2 cellular contexts compared by ENCODE assay signal in the genomic region with DNA sequence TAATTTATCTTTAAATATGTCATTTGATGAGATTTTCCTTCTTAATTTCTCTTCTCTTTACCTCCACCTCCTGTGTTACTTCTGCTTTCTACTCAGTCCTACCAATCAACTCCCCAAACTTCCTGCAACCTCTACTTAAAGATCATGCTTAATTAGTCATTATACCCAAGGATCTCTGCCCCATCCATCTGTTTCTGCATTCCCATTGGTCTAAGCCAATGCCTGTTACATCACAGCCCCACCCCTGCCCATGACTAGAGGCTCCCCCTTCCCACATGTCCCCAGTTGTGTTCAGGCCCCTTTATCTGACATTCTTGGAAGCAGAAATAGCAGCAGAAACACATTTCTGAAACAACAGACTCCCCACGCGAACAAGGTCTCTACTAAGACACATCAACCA.
TF ChIP-seq lines count a peak whose summit lies in the region.

No MANE protein-coding gene starts in this region.

TF ChIP-seq in GM23338, 12 proteins besides CTCF, POLR2A, EP300 and RAD21 (continued from another document):
- TF ChIP-seq, protein P1, sequence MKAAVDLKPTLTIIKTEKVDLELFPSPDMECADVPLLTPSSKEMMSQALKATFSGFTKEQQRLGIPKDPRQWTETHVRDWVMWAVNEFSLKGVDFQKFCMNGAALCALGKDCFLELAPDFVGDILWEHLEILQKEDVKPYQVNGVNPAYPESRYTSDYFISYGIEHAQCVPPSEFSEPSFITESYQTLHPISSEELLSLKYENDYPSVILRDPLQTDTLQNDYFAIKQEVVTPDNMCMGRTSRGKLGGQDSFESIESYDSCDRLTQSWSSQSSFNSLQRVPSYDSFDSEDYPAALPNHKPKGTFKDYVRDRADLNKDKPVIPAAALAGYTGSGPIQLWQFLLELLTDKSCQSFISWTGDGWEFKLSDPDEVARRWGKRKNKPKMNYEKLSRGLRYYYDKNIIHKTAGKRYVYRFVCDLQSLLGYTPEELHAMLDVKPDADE (IDR thresholded peaks at IDR 0.05), result no peak
- TF ChIP-seq ZNF331 (CRISPR knock-in tag; IDR thresholded peaks at IDR 0.05; ENCODE audit: low read depth) (no peak), EZH2 (IDR thresholded peaks at IDR 0.05; ENCODE audit: low read depth, unreplicated experiment) (no peak), STAT1 (IDR thresholded peaks at IDR 0.05; ENCODE audit: unreplicated experiment) (no peak), POLR2AphosphoS5 (IDR thresholded peaks at IDR 0.05; ENCODE audit: low read depth) (no peak), EZH2phosphoT487 (IDR thresholded peaks at IDR 0.05; ENCODE audit: unreplicated experiment) (no peak), NANOG (IDR thresholded peaks at IDR 0.05; ENCODE audit: borderline replicate concordance) (no peak), CREB1 (CRISPR knock-in tag; IDR thresholded peaks at IDR 0.05; ENCODE audit: low read depth) (no peak)
- TF ChIP-seq, protein P2, sequence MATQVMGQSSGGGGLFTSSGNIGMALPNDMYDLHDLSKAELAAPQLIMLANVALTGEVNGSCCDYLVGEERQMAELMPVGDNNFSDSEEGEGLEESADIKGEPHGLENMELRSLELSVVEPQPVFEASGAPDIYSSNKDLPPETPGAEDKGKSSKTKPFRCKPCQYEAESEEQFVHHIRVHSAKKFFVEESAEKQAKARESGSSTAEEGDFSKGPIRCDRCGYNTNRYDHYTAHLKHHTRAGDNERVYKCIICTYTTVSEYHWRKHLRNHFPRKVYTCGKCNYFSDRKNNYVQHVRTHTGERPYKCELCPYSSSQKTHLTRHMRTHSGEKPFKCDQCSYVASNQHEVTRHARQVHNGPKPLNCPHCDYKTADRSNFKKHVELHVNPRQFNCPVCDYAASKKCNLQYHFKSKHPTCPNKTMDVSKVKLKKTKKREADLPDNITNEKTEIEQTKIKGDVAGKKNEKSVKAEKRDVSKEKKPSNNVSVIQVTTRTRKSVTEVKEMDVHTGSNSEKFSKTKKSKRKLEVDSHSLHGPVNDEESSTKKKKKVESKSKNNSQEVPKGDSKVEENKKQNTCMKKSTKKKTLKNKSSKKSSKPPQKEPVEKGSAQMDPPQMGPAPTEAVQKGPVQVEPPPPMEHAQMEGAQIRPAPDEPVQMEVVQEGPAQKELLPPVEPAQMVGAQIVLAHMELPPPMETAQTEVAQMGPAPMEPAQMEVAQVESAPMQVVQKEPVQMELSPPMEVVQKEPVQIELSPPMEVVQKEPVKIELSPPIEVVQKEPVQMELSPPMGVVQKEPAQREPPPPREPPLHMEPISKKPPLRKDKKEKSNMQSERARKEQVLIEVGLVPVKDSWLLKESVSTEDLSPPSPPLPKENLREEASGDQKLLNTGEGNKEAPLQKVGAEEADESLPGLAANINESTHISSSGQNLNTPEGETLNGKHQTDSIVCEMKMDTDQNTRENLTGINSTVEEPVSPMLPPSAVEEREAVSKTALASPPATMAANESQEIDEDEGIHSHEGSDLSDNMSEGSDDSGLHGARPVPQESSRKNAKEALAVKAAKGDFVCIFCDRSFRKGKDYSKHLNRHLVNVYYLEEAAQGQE (IDR thresholded peaks at IDR 0.05; ENCODE audit: unreplicated experiment), result no peak
- TF ChIP-seq, protein P3, sequence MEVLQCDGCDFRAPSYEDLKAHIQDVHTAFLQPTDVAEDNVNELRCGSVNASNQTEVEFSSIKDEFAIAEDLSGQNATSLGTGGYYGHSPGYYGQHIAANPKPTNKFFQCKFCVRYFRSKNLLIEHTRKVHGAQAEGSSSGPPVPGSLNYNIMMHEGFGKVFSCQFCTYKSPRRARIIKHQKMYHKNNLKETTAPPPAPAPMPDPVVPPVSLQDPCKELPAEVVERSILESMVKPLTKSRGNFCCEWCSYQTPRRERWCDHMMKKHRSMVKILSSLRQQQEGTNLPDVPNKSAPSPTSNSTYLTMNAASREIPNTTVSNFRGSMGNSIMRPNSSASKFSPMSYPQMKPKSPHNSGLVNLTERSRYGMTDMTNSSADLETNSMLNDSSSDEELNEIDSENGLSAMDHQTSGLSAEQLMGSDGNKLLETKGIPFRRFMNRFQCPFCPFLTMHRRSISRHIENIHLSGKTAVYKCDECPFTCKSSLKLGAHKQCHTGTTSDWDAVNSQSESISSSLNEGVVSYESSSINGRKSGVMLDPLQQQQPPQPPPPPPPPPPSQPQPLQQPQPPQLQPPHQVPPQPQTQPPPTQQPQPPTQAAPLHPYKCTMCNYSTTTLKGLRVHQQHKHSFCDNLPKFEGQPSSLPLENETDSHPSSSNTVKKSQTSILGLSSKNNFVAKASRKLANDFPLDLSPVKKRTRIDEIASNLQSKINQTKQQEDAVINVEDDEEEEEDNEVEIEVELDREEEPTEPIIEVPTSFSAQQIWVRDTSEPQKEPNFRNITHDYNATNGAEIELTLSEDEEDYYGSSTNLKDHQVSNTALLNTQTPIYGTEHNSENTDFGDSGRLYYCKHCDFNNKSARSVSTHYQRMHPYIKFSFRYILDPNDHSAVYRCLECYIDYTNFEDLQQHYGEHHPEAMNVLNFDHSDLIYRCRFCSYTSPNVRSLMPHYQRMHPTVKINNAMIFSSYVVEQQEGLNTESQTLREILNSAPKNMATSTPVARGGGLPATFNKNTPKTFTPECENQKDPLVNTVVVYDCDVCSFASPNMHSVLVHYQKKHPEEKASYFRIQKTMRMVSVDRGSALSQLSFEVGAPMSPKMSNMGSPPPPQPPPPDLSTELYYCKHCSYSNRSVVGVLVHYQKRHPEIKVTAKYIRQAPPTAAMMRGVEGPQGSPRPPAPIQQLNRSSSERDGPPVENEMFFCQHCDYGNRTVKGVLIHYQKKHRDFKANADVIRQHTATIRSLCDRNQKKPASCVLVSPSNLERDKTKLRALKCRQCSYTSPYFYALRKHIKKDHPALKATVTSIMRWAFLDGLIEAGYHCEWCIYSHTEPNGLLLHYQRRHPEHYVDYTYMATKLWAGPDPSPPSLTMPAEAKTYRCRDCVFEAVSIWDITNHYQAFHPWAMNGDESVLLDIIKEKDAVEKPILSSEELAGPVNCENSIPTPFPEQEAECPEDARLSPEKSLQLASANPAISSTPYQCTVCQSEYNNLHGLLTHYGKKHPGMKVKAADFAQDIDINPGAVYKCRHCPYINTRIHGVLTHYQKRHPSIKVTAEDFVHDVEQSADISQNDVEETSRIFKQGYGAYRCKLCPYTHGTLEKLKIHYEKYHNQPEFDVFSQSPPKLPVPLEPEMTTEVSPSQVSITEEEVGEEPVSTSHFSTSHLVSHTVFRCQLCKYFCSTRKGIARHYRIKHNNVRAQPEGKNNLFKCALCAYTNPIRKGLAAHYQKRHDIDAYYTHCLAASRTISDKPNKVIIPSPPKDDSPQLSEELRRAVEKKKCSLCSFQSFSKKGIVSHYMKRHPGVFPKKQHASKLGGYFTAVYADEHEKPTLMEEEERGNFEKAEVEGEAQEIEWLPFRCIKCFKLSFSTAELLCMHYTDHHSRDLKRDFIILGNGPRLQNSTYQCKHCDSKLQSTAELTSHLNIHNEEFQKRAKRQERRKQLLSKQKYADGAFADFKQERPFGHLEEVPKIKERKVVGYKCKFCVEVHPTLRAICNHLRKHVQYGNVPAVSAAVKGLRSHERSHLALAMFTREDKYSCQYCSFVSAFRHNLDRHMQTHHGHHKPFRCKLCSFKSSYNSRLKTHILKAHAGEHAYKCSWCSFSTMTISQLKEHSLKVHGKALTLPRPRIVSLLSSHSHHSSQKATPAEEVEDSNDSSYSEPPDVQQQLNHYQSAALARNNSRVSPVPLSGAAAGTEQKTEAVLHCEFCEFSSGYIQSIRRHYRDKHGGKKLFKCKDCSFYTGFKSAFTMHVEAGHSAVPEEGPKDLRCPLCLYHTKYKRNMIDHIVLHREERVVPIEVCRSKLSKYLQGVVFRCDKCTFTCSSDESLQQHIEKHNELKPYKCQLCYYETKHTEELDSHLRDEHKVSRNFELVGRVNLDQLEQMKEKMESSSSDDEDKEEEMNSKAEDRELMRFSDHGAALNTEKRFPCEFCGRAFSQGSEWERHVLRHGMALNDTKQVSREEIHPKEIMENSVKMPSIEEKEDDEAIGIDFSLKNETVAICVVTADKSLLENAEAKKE (CRISPR knock-in tag; IDR thresholded peaks at IDR 0.05), result no peak

TF ChIP-seq in WTC11, 78 proteins besides CTCF, POLR2A, EP300 and RAD21 (continued from another document):
- TF ChIP-seq CREB1 (CRISPR knock-in tag; IDR thresholded peaks at IDR 0.05) (no peak), NR2C2 (CRISPR knock-in tag; IDR thresholded peaks at IDR 0.05) (no peak), ZNF671 (CRISPR knock-in tag; IDR thresholded peaks at IDR 0.05) (no peak), ELF4 (CRISPR knock-in tag; IDR thresholded peaks at IDR 0.05; ENCODE audit: low read depth) (no peak), JAZF1 (CRISPR knock-in tag; IDR thresholded peaks at IDR 0.05) (no peak), HMGA2 (CRISPR knock-in tag; IDR thresholded peaks at IDR 0.05) (no peak), MXD4 (CRISPR knock-in tag; IDR thresholded peaks at IDR 0.05; ENCODE audit: borderline replicate concordance) (no peak), ZNF138 (CRISPR knock-in tag; conservative IDR thresholded peaks at IDR 0.05) (no peak)
- TF ChIP-seq, protein P4, sequence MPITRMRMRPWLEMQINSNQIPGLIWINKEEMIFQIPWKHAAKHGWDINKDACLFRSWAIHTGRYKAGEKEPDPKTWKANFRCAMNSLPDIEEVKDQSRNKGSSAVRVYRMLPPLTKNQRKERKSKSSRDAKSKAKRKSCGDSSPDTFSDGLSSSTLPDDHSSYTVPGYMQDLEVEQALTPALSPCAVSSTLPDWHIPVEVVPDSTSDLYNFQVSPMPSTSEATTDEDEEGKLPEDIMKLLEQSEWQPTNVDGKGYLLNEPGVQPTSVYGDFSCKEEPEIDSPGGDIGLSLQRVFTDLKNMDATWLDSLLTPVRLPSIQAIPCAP (CRISPR knock-in tag; IDR thresholded peaks at IDR 0.05), result no peak
- TF ChIP-seq, protein P5, sequence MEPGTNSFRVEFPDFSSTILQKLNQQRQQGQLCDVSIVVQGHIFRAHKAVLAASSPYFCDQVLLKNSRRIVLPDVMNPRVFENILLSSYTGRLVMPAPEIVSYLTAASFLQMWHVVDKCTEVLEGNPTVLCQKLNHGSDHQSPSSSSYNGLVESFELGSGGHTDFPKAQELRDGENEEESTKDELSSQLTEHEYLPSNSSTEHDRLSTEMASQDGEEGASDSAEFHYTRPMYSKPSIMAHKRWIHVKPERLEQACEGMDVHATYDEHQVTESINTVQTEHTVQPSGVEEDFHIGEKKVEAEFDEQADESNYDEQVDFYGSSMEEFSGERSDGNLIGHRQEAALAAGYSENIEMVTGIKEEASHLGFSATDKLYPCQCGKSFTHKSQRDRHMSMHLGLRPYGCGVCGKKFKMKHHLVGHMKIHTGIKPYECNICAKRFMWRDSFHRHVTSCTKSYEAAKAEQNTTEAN (CRISPR knock-in tag; IDR thresholded peaks at IDR 0.05), result no peak
- TF ChIP-seq, protein P6, sequence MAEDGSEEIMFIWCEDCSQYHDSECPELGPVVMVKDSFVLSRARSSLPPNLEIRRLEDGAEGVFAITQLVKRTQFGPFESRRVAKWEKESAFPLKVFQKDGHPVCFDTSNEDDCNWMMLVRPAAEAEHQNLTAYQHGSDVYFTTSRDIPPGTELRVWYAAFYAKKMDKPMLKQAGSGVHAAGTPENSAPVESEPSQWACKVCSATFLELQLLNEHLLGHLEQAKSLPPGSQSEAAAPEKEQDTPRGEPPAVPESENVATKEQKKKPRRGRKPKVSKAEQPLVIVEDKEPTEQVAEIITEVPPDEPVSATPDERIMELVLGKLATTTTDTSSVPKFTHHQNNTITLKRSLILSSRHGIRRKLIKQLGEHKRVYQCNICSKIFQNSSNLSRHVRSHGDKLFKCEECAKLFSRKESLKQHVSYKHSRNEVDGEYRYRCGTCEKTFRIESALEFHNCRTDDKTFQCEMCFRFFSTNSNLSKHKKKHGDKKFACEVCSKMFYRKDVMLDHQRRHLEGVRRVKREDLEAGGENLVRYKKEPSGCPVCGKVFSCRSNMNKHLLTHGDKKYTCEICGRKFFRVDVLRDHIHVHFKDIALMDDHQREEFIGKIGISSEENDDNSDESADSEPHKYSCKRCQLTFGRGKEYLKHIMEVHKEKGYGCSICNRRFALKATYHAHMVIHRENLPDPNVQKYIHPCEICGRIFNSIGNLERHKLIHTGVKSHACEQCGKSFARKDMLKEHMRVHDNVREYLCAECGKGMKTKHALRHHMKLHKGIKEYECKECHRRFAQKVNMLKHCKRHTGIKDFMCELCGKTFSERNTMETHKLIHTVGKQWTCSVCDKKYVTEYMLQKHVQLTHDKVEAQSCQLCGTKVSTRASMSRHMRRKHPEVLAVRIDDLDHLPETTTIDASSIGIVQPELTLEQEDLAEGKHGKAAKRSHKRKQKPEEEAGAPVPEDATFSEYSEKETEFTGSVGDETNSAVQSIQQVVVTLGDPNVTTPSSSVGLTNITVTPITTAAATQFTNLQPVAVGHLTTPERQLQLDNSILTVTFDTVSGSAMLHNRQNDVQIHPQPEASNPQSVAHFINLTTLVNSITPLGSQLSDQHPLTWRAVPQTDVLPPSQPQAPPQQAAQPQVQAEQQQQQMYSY (CRISPR knock-in tag; IDR thresholded peaks at IDR 0.05), result no peak
- TF ChIP-seq, protein P7, sequence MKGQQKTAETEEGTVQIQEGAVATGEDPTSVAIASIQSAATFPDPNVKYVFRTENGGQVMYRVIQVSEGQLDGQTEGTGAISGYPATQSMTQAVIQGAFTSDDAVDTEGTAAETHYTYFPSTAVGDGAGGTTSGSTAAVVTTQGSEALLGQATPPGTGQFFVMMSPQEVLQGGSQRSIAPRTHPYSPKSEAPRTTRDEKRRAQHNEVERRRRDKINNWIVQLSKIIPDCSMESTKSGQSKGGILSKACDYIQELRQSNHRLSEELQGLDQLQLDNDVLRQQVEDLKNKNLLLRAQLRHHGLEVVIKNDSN (CRISPR knock-in tag; IDR thresholded peaks at IDR 0.05), result no peak
